In genomic region chr7:105473163-105473562, GRCh38 we compare ENCODE assay signal across 1 cellular context.
TF ChIP-seq lines count a peak whose summit lies in the region.

No MANE protein-coding gene starts in this region.

TF ChIP-seq in GM23338, 12 proteins besides CTCF, POLR2A, EP300 and RAD21 (continued from another document):
- no peak for TF ChIP-seq ZNF462 (CRISPR knock-in tag; IDR thresholded peaks at IDR 0.05)
- TF ChIP-seq CREB1 (CRISPR knock-in tag; IDR thresholded peaks at IDR 0.05; ENCODE audit: low read depth): no peak
TF ChIP-seq in GM23338: peak in this region for 0.
